Comparison of ENCODE assay signal across 26 cellular contexts in genomic region chr4:177505171-177505615, GRCh38.
DNase-seq lines count a peak whose midpoint lies in the region; ATAC-seq and TF ChIP-seq lines count a peak whose summit lies in the region.
"Had no signal": no experiment of that assay in that cellular context is flagged by ENCODE, and none has a peak within 500 bp of the region (broad histone marks: within the 10 kb centered on the region; RNA-seq: fewer than 3 reads in every experiment).

No MANE protein-coding gene starts in this region.

- H3K36me3 ChIP-seq in endodermal cell (ENCODE audit: control insufficient read depth, insufficient read depth, low read length): no peaks in the 10 kb centered on the region
- H3K36me3 ChIP-seq in mucosa of descending colon (ENCODE audit: low read depth): no peaks in the 10 kb centered on the region
- H3K36me3 ChIP-seq in suprapubic skin: no peaks in the 10 kb centered on the region
- H3K36me3 ChIP-seq: adrenal gland, breast epithelium, HAP-1, Peyer's patch, SJCRH30, tibial nerve had no signal

- H3K27me3 ChIP-seq in endodermal cell (ENCODE audit: control insufficient read depth, insufficient read depth, low read length, poor library complexity, severe bottlenecking) (no peaks in the 10 kb centered on the region), suprapubic skin (no peaks in the 10 kb centered on the region)
- H3K27me3 ChIP-seq: adrenal gland, breast epithelium, Peyer's patch, SJCRH30, tibial nerve had no signal

- POLR2A ChIA-PET in GM10248 (lab: Yijun Ruan, JAX): no interaction called here

- TF ChIP-seq CTCF in GM10248 (IDR thresholded peaks at IDR 0.05; ENCODE audit: control extremely low read depth, extremely low read depth, low read depth, missing control alignments) (peak; percentile 1), LNCaP clone FGC (IDR thresholded peaks at IDR 0.05; ENCODE audit: control insufficient read depth, extremely low read depth, insufficient read depth) (0 out of 2 replicates have a peak, but pooled peaks have one; percentile 8), endodermal cell (conservative IDR thresholded peaks at IDR 0.05) (peak; percentile 80), mucosa of descending colon (IDR thresholded peaks at IDR 0.05) (no peak), suprapubic skin (IDR thresholded peaks at IDR 0.05) (no peak)

- intact Hi-C loops in mucosa of descending colon (cut with DNase I, micrococcal nuclease): no loop called here

- peaks cover 25% of the 10 kb centered on the region for H3K36me3 Mint-ChIP-seq in endodermal cell (ENCODE audit: low read depth)

- H3K4me3 ChIP-seq in LNCaP clone FGC (ENCODE audit: low read depth, low read length): no peak overlapping the region
- no peak overlapping the region for H3K4me3 ChIP-seq in endodermal cell (ENCODE audit: low read length)
- no peak overlapping the region for H3K4me3 ChIP-seq in mucosa of descending colon
- no peak overlapping the region for H3K4me3 ChIP-seq in suprapubic skin
- H3K4me3 ChIP-seq: adrenal gland, breast epithelium, HAP-1, Peyer's patch, SJCRH30, tibial nerve had no signal

- peaks cover 47% of the 10 kb centered on the region for H3K4me1 Mint-ChIP-seq in endodermal cell
- H3K4me1 Mint-ChIP-seq: nephron had no signal

- H3K4me1 ChIP-seq in endodermal cell (ENCODE audit: control insufficient read depth, insufficient read depth, low read length) (peaks cover 6% of the 10 kb centered on the region), mucosa of descending colon (ENCODE audit: low read depth) (peaks cover 3% of the 10 kb centered on the region), suprapubic skin (no peaks in the 10 kb centered on the region)
- H3K4me1 ChIP-seq: adrenal gland, breast epithelium, HAP-1, Peyer's patch, SJCRH30, tibial nerve had no signal

- CTCF ChIA-PET in GM10248 (lab: Yijun Ruan, JAX): interaction anchor here (1.7 kb wide), 1 partner anchor 64 kb away, joined by 4 read pairs; no protein-coding TSS in a partner anchor

- H3K9me3 Mint-ChIP-seq in endodermal cell: peaks cover 19% of the 10 kb centered on the region
- H3K9me3 Mint-ChIP-seq: activated CD4-positive, alpha-beta memory T cell treated with anti-CD3 and anti-CD28 coated beads for 36 hours had no signal

- peak overlapping the region; percentile 49 for H3K9ac ChIP-seq in endodermal cell (ENCODE audit: extremely low read depth, low read length, poor library complexity, severe bottlenecking)

- peak overlapping the region; percentile 98 for H3K27ac Mint-ChIP-seq in endodermal cell
- H3K27ac Mint-ChIP-seq: activated CD4-positive, alpha-beta memory T cell treated with anti-CD3 and anti-CD28 coated beads for 36 hours; dendritic cell treated with granulocyte-macrophage colony-stimulating factor and Interleukin-4, amounts not matched to agents 40 ng/mL and 50 ng/mL, for 4 days; nephron had no signal

- H3K27ac ChIP-seq in endodermal cell (ENCODE audit: low read depth, low read length) (no peak overlapping the region), suprapubic skin (no peak overlapping the region)
- H3K27ac ChIP-seq: adrenal gland, breast epithelium, Peyer's patch, SJCRH30, tibial nerve had no signal

- TF ChIP-seq EP300 in suprapubic skin (IDR thresholded peaks at IDR 0.05): no peak

- H3K9me3 ChIP-seq in endodermal cell (ENCODE audit: control insufficient read depth, low read length): peaks cover 6% of the 10 kb centered on the region
- no peaks in the 10 kb centered on the region for H3K9me3 ChIP-seq in mucosa of descending colon
- no peaks in the 10 kb centered on the region for H3K9me3 ChIP-seq in suprapubic skin
- H3K9me3 ChIP-seq: adrenal gland, HAP-1, Peyer's patch, SJCRH30 had no signal

- DNase-seq in GM10248 (ENCODE audit: extremely low spot score): no peak
- DNase-seq in LNCaP clone FGC (ENCODE audit: low read depth): no peak
- peak; percentile 93 for DNase-seq in endodermal cell
- DNase-seq in mucosa of descending colon: peak in 1 of 3 donors; percentile 3
- DNase-seq in suprapubic skin (ENCODE audit: low spot score in 2 of 2): no peak
- DNase-seq: activated CD4-positive, alpha-beta memory T cell treated with anti-CD3 and anti-CD28 coated beads for 36 hours; activated gamma-delta T cell; adrenal gland; GDM1; IMR-90; midbrain; NCI-H187 treated with DMSO at 0.1 percent for 48 hours; posterior cingulate gyrus; SJCRH30; stimulated activated CD4-positive, alpha-beta T cell treated with anti-CD3 and anti-CD28 coated beads, Interleukin-2, amount 100 ng/mL, for 24 hours; stimulated activated naive CD8-positive, alpha-beta T cell treated with anti-CD3 and anti-CD28 coated beads, Interleukin-15, Interleukin-2, amounts not matched to agents 100 U/mL and 50 U/mL, for 24 hours; T-helper 2 cell had no signal

- no peaks in the 10 kb centered on the region for H3K27me3 Mint-ChIP-seq in endodermal cell (ENCODE audit: insufficient read depth)
- H3K27me3 Mint-ChIP-seq: activated CD4-positive, alpha-beta memory T cell treated with anti-CD3 and anti-CD28 coated beads for 36 hours; dendritic cell treated with granulocyte-macrophage colony-stimulating factor and Interleukin-4, amounts not matched to agents 40 ng/mL and 50 ng/mL, for 4 days had no signal

- ATAC-seq in mucosa of descending colon (peak; percentile 34), GM21717 (IDR thresholded peaks at IDR 0.05; ENCODE audit: unreplicated experiment) (no peak), HG03280 (IDR thresholded peaks at IDR 0.05; ENCODE audit: unreplicated experiment) (no peak), HG03175 (IDR thresholded peaks at IDR 0.05; ENCODE audit: unreplicated experiment) (no peak)
- ATAC-seq: stimulated activated naive CD8-positive, alpha-beta T cell treated with anti-CD3 and anti-CD28 coated beads, Interleukin-15, Interleukin-2, amounts not matched to agents 100 U/mL and 50 U/mL, for 24 hours had no signal

- H3K4me3 Mint-ChIP-seq in endodermal cell: peak overlapping the region; percentile 35
- H3K4me3 Mint-ChIP-seq: activated CD4-positive, alpha-beta memory T cell treated with anti-CD3 and anti-CD28 coated beads for 36 hours; dendritic cell treated with granulocyte-macrophage colony-stimulating factor and Interleukin-4, amounts not matched to agents 40 ng/mL and 50 ng/mL, for 4 days; nephron had no signal

- WGBS in endodermal cell (ENCODE audit: insufficient coverage in 1 of 2, insufficient read length in 1 of 2), 2 experiments: 73 to 92% methylated on average over 4 to 9 of the region's 9 CpGs
- 91% methylated on average over 9 of the region's 9 CpGs for WGBS in suprapubic skin

- no peak for TF ChIP-seq POLR2A in suprapubic skin (IDR thresholded peaks at IDR 0.05)

Comparison
In these comparisons a context has a peak if more than half of its experiments do, and no peak if none do; other contexts are left out.
1. CTCF ChIP-seq: peak in GM10248 (single experiment), LNCaP clone FGC (single experiment) and endodermal cell (single experiment); none in mucosa of descending colon (single experiment) and suprapubic skin (0 of 2).